ENCODE assay signal across 8 cellular contexts in the genomic region with DNA sequence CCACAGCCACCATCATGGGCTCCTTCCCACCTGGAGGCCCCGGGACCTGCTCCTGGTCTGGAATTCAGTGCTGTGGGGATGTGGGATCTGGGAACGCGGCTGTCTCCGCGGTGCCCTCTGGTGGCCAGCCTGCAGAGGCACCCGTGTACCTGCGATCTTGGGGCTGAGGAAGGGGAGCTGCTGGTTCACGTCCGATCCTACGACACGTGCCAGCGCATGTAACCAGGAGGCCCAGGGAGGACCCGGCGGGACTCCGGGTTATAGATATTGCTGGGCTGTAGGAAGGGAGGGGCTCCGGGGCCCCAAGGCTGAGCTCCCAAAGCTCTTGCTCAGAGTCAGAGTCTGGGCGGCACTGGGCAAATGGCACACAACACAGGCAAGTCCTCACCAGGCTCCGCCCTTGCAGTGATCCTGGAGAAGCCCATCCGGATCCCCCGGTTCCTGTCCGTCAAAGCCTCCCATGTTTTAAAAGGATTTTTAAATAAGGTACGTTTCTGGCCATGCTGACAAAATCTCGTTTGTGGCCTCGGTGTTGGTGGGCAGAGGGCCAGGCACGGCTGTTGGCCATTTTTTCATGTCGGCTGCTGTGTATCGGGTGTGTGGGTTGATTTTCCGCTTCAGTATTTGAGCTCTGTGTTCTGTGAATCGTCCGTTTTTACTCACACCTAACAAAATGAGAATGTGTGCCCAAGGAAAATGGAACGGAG. TPM values are rescaled to one million over a fixed set of nuclear protein-coding genes. Genes with fewer than 3 reads are reported as not detected.
DNase-seq lines count a peak whose midpoint lies in the region; ATAC-seq and TF ChIP-seq lines count a peak whose summit lies in the region.

No MANE protein-coding gene starts in this region.

- H2BK5ac ChIP-seq in trophoblast cell (ENCODE audit: low read depth, low read length, poor library complexity), result no peak overlapping the region

- WGBS in trophoblast cell (ENCODE audit: extremely low coverage, insufficient coverage, insufficient read length), result no CpG with 5 or more reads among the region's 31 CpGs

- TF ChIP-seq CTCF in CD8-positive, alpha-beta T cell (IDR thresholded peaks at IDR 0.05), result peak; percentile 63

- intact Hi-C loops in CD8-positive, alpha-beta T cell (cut with DNase I, micrococcal nuclease), result loop anchor here in 1 of 2 experiments (1.0 kb wide), 2 partner anchors 42 to 83 kb away; no protein-coding TSS in a partner anchor
- intact Hi-C loops in head of caudate nucleus (cut with DNase I), result loop anchor here (5.0 kb wide), 1 partner anchor 42 kb away; no protein-coding TSS in a partner anchor

- H3K79me2 ChIP-seq in trophoblast cell (ENCODE audit: control insufficient read depth, insufficient read depth, low read length, poor library complexity), result no peaks in the 10 kb centered on the region

- H3K4me2 ChIP-seq in trophoblast cell (ENCODE audit: low read length), result no peak overlapping the region

- H3K18ac ChIP-seq in trophoblast cell (ENCODE audit: low read length), result no peak overlapping the region

- H3K36me3 ChIP-seq in CD8-positive, alpha-beta T cell (ENCODE audit: insufficient read depth, low read length), result no peaks in the 10 kb centered on the region
- peaks cover 76 to 78% of the 10 kb centered on the region in 2 experiments for H3K36me3 ChIP-seq in trophoblast cell (ENCODE audit: control insufficient read depth in 1 of 2, insufficient read depth in 2 of 2, low read length in 2 of 2)

- no peaks in the 10 kb centered on the region for H3K4me1 ChIP-seq in CD8-positive, alpha-beta T cell (ENCODE audit: insufficient read depth, low read length)
- no peaks in the 10 kb centered on the region for H3K4me1 ChIP-seq in trophoblast cell (ENCODE audit: control insufficient read depth in 1 of 2, insufficient read depth in 2 of 2, low read length in 2 of 2)

- no peak overlapping the region for H3K4ac ChIP-seq in trophoblast cell (ENCODE audit: low read depth, low read length)

- no peak overlapping the region for H3K27ac Mint-ChIP-seq in CD8-positive, alpha-beta T cell
- H3K27ac Mint-ChIP-seq in activated naive CD8-positive, alpha-beta T cell treated with anti-CD3 and anti-CD28 coated beads for 36 hours, result no peak overlapping the region

- H3K23ac ChIP-seq in trophoblast cell (ENCODE audit: low read length), result no peak overlapping the region

- peaks cover 40% of the 10 kb centered on the region for H3K36me3 Mint-ChIP-seq in CD8-positive, alpha-beta T cell
- H3K36me3 Mint-ChIP-seq in activated naive CD8-positive, alpha-beta T cell treated with anti-CD3 and anti-CD28 coated beads for 36 hours, result no peaks in the 10 kb centered on the region

- no peaks in the 10 kb centered on the region for H3K27me3 Mint-ChIP-seq in CD8-positive, alpha-beta T cell (ENCODE audit: low read depth)
- no peaks in the 10 kb centered on the region for H3K27me3 Mint-ChIP-seq in activated naive CD8-positive, alpha-beta T cell treated with anti-CD3 and anti-CD28 coated beads for 36 hours

- no peak overlapping the region for H2AFZ ChIP-seq in trophoblast cell (ENCODE audit: insufficient read depth, low read length, poor library complexity)

- H3K14ac ChIP-seq in trophoblast cell (ENCODE audit: low read length), result no peak overlapping the region

- H3K9me3 ChIP-seq in CD8-positive, alpha-beta T cell (ENCODE audit: low read length), result no peaks in the 10 kb centered on the region
- H3K9me3 ChIP-seq in trophoblast cell (ENCODE audit: insufficient read depth, low read depth, low read length), result peaks cover 3% of the 10 kb centered on the region

- H3K9me3 Mint-ChIP-seq in CD8-positive, alpha-beta T cell, result no peaks in the 10 kb centered on the region
- H3K9me3 Mint-ChIP-seq in activated naive CD8-positive, alpha-beta T cell treated with anti-CD3 and anti-CD28 coated beads for 36 hours, result no peaks in the 10 kb centered on the region

- CTCF ChIA-PET in CD8-positive, alpha-beta T cell (lab: Charles Lee), result interaction anchor here (0.6 to 3.4 kb wide), 28 partner anchors 8 to 222 kb away, joined by 3 to 26 read pairs (median 6); a partner anchor contains a TSS
- CTCF ChIA-PET in HEK293T (lab: Yijun Ruan, JAX), result interaction anchor here (0.6 to 2.0 kb wide), 17 partner anchors 9 to 599 kb away, joined by 3 to 14 read pairs (median 5); a partner anchor contains a TSS

- H3K4me3 Mint-ChIP-seq in CD8-positive, alpha-beta T cell, result no peak overlapping the region
- H3K4me3 Mint-ChIP-seq in activated naive CD8-positive, alpha-beta T cell treated with anti-CD3 and anti-CD28 coated beads for 36 hours, result peak overlapping the region; percentile 43

- H2AK5ac ChIP-seq in trophoblast cell (ENCODE audit: low read length), result no peak overlapping the region

- no peak overlapping the region for H2BK120ac ChIP-seq in trophoblast cell (ENCODE audit: insufficient read depth, low read length, poor library complexity)

- H4K91ac ChIP-seq in trophoblast cell (ENCODE audit: low read depth, low read length), result no peak overlapping the region

- DNase-seq in CD8-positive, alpha-beta T cell, result peak in 2 of 7 experiments; percentile 25 to 41
- DNase-seq in HEK293T (ENCODE audit: extremely low spot score) (peak; percentile 90), NOMO-1 treated with dmso at 0.1 percent for 144 hours (lab: John Stamatoyannopoulos, UW; ENCODE audit: unreplicated experiment) (peak; percentile 18), head of caudate nucleus (peak in 41 of 42 donors; percentile 41 to 84 (median 64)), trophoblast cell (peak; percentile 46 to 65), NCI-H524 treated with DMSO at 0.1 percent for 48 hours (lab: John Stamatoyannopoulos, UW) (no peak)
- DNase-seq in activated naive CD8-positive, alpha-beta T cell treated with anti-CD3 and anti-CD28 coated beads for 36 hours, result peak; percentile 31

- no peaks in the 10 kb centered on the region for H3K27me3 ChIP-seq in CD8-positive, alpha-beta T cell (ENCODE audit: insufficient read depth, low read length)
- H3K27me3 ChIP-seq in trophoblast cell (ENCODE audit: insufficient read depth, low read length), result no peaks in the 10 kb centered on the region

- H3K27ac ChIP-seq in CD8-positive, alpha-beta T cell (ENCODE audit: low read depth, low read length), result no peak overlapping the region
- no peak overlapping the region for H3K27ac ChIP-seq in trophoblast cell (ENCODE audit: low read depth, low read length)

- H4K8ac ChIP-seq in trophoblast cell (ENCODE audit: low read depth, low read length), result no peak overlapping the region

- H3K4me1 Mint-ChIP-seq in CD8-positive, alpha-beta T cell (ENCODE audit: low read depth), result no peaks in the 10 kb centered on the region
- H3K4me1 Mint-ChIP-seq in activated naive CD8-positive, alpha-beta T cell treated with anti-CD3 and anti-CD28 coated beads for 36 hours, result no peaks in the 10 kb centered on the region

- H3K9ac ChIP-seq in trophoblast cell (ENCODE audit: low read length), result no peak overlapping the region

- no peak overlapping the region for H2BK12ac ChIP-seq in trophoblast cell (ENCODE audit: low read length)

- ATAC-seq in CD8-positive, alpha-beta T cell, result peak; percentile 56
- ATAC-seq in HG02798 (IDR thresholded peaks at IDR 0.05; ENCODE audit: poor library complexity, unreplicated experiment), result no peak

- H3K4me3 ChIP-seq in CD8-positive, alpha-beta T cell (ENCODE audit: low read depth, low read length), result no peak overlapping the region
- H3K4me3 ChIP-seq in trophoblast cell (ENCODE audit: low read depth, low read length), result no peak overlapping the region

- H3K79me1 ChIP-seq in trophoblast cell (ENCODE audit: low read length), result no peaks in the 10 kb centered on the region

- H4K12ac ChIP-seq in trophoblast cell (ENCODE audit: low read depth, low read length), result no peak overlapping the region

- POLR2A ChIA-PET in CD8-positive, alpha-beta T cell (lab: Charles Lee), result interaction anchor here (1.2 kb wide), 1 partner anchor 15 kb away, joined by 5 read pairs; no protein-coding TSS in a partner anchor
- POLR2A ChIA-PET in HEK293T (lab: Yijun Ruan, JAX), result no interaction called here

TF ChIP-seq in HEK293T, 16 proteins besides CTCF, POLR2A, EP300 and RAD21:
- TF ChIP-seq FOXA1 (IDR thresholded peaks at IDR 0.05), result no peak
- no peak for TF ChIP-seq NFRKB (IDR thresholded peaks at IDR 0.05)
- TF ChIP-seq BHLHE40 (IDR thresholded peaks at IDR 0.05; ENCODE audit: borderline replicate concordance), result no peak
- no peak for TF ChIP-seq FOXK2 (IDR thresholded peaks at IDR 0.05)
- no peak for TF ChIP-seq FOXM1 (IDR thresholded peaks at IDR 0.05; ENCODE audit: borderline replicate concordance)
- TF ChIP-seq, protein P1, sequence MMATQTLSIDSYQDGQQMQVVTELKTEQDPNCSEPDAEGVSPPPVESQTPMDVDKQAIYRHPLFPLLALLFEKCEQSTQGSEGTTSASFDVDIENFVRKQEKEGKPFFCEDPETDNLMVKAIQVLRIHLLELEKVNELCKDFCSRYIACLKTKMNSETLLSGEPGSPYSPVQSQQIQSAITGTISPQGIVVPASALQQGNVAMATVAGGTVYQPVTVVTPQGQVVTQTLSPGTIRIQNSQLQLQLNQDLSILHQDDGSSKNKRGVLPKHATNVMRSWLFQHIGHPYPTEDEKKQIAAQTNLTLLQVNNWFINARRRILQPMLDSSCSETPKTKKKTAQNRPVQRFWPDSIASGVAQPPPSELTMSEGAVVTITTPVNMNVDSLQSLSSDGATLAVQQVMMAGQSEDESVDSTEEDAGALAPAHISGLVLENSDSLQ (IDR thresholded peaks at IDR 0.05), result no peak
- TF ChIP-seq TARDBP (IDR thresholded peaks at IDR 0.05), result no peak
- TF ChIP-seq L3MBTL2 (conservative IDR thresholded peaks at IDR 0.05), result no peak
- no peak for TF ChIP-seq LEF1 (IDR thresholded peaks at IDR 0.05; ENCODE audit: borderline replicate concordance)
- TF ChIP-seq ZNF384 (IDR thresholded peaks at IDR 0.05), result no peak
- TF ChIP-seq CTBP1 (IDR thresholded peaks at IDR 0.05; ENCODE audit: borderline replicate concordance), result no peak
- TF ChIP-seq ARNT (IDR thresholded peaks at IDR 0.05), result no peak
- TF ChIP-seq SP1 (IDR thresholded peaks at IDR 0.05), result no peak
- no peak for TF ChIP-seq HDGF (IDR thresholded peaks at IDR 0.05; ENCODE audit: borderline replicate concordance)
- no peak for TF ChIP-seq ELF4 (IDR thresholded peaks at IDR 0.05)
- no peak for TF ChIP-seq SUZ12 (IDR thresholded peaks at IDR 0.05)

RNA-seq across cellular contexts. Expression of a gene that starts 20.1 kb away (rescaled TPM):
- 10 to 100 TPM; 53.6 to 61.1 TPM for total RNA-seq in CD8-positive, alpha-beta T cell
- 10 to 100 TPM; 69.3 to 71.4 TPM for total RNA-seq in activated naive CD8-positive, alpha-beta T cell treated with anti-CD3 and anti-CD28 coated beads for 36 hours
- polyA plus RNA-seq in trophoblast cell (2013), result 85.8 and 86.1 TPM in 2 replicates

RNA-seq across cellular contexts. Expression of a gene that starts 53.6 kb away (rescaled TPM):
- 100 to 1,000 TPM; 361 to 383 TPM for total RNA-seq in CD8-positive, alpha-beta T cell
- 10 to 100 TPM; 25.4 to 27.3 TPM for total RNA-seq in activated naive CD8-positive, alpha-beta T cell treated with anti-CD3 and anti-CD28 coated beads for 36 hours
- polyA plus RNA-seq in trophoblast cell (2013), result 73.3 and 73.7 TPM in 2 replicates

Comparison
In these comparisons a context has a peak if more than half of its experiments do, and no peak if none do; other contexts are left out.
1. RNA of a gene that starts 53.6 kb away (total RNA-seq): 361 to 383 TPM in CD8-positive, alpha-beta T cell; 25.4 to 27.3 TPM in activated naive CD8-positive, alpha-beta T cell treated with anti-CD3 and anti-CD28 coated beads for 36 hours; every median in the first group is over 10 times any median in the second.